In genomic region chr17:51461578-51462004, GRCh38 we compare ENCODE assay signal across 8 cellular contexts.
A peak's percentile ranks its signal among the peaks of the same experiment; 100 is the strongest.
DNase-seq lines count a peak whose midpoint lies in the region; FAIRE-seq and TF ChIP-seq lines count a peak whose summit lies in the region.

No MANE protein-coding gene starts in this region.

- WGBS in smooth muscle cell (ENCODE audit: low lambda C conversion rate), result 54% methylated on average over 11 of the region's 11 CpGs

- no peaks in the 10 kb centered on the region for H3K9me3 ChIP-seq in right atrium auricular region
- no peaks in the 10 kb centered on the region for H3K9me3 ChIP-seq in smooth muscle cell (replicated peaks; ENCODE audit: low read depth)

- no peaks in the 10 kb centered on the region for H3K36me3 ChIP-seq in right atrium auricular region
- H3K36me3 ChIP-seq in smooth muscle cell (ENCODE audit: low read depth), result no peaks in the 10 kb centered on the region

- DNase-seq in CD1c-positive myeloid dendritic cell (ENCODE audit: extremely low spot score) (peak; percentile 43), GM19239 (ENCODE audit: insufficient read length, low spot score) (peak; percentile 45), SHP77 (lab: John Stamatoyannopoulos, UW) (peak; percentile 56 to 73), right atrium auricular region (ENCODE audit: low spot score) (no peak), smooth muscle cell (lab: John Stamatoyannopoulos, UW; ENCODE audit: unreplicated experiment) (peak; percentile 4), DMS79 treated with DMSO at 0.1 percent for 48 hours (lab: John Stamatoyannopoulos, UW) (no peak)
- DNase-seq in activated naive CD4-positive, alpha-beta T cell treated with anti-CD3 and anti-CD28 coated beads, Interleukin-2, amount 50 U/mL, for 16 hours, result peak; percentile 47

- H3K27me3 ChIP-seq in right atrium auricular region (no peaks in the 10 kb centered on the region), smooth muscle cell (ENCODE audit: low read depth) (no peaks in the 10 kb centered on the region)

- H3K9ac ChIP-seq in smooth muscle cell (ENCODE audit: low read depth), result no peak overlapping the region

- H3K4me2 ChIP-seq in smooth muscle cell, result no peak overlapping the region

- no peak overlapping the region for H2AFZ ChIP-seq in smooth muscle cell (ENCODE audit: low read depth)

- H3F3A ChIP-seq in smooth muscle cell (ENCODE audit: low read depth), result no peaks in the 10 kb centered on the region

- H3K4me1 ChIP-seq in right atrium auricular region (no peaks in the 10 kb centered on the region), smooth muscle cell (ENCODE audit: low read depth) (no peaks in the 10 kb centered on the region)

- TF ChIP-seq RAD21 in Ishikawa (IDR thresholded peaks at IDR 0.05; ENCODE audit: low read depth), result peak; percentile 59

- H3K27ac ChIP-seq in right atrium auricular region, result no peak overlapping the region
- H3K27ac ChIP-seq in smooth muscle cell (ENCODE audit: low read depth), result no peak overlapping the region

- H3K79me2 ChIP-seq in smooth muscle cell (ENCODE audit: low read depth), result no peaks in the 10 kb centered on the region

- no peak overlapping the region for H3K4me3 ChIP-seq in right atrium auricular region
- H3K4me3 ChIP-seq in smooth muscle cell, result no peak overlapping the region

- TF ChIP-seq EP300 in Ishikawa (IDR thresholded peaks at IDR 0.05; ENCODE audit: borderline replicate concordance), result no peak

- FAIRE-seq in GM19239 (lab: Jason Lieb, UNC), result no peak

- no peaks in the 10 kb centered on the region for H4K20me1 ChIP-seq in smooth muscle cell (ENCODE audit: low read depth)

- TF ChIP-seq CTCF in right atrium auricular region (IDR thresholded peaks at IDR 0.05) (peak; percentile 20 to 70), smooth muscle cell (IDR thresholded peaks at IDR 0.05; ENCODE audit: borderline replicate concordance, insufficient read depth, poor library complexity, severe bottlenecking) (peak; percentile 71)

TF ChIP-seq in Ishikawa, 13 proteins besides CTCF, POLR2A, EP300 and RAD21:
- TF ChIP-seq USF1 (IDR thresholded peaks at IDR 0.05), result no peak
- no peak for TF ChIP-seq EGR1 (IDR thresholded peaks at IDR 0.05)
- no peak for TF ChIP-seq FOXM1 (IDR thresholded peaks at IDR 0.05; ENCODE audit: borderline replicate concordance, low read depth)
- TF ChIP-seq CEBPB (IDR thresholded peaks at IDR 0.05), result no peak
- no peak for TF ChIP-seq TAF1 (IDR thresholded peaks at IDR 0.05; ENCODE audit: low read depth)
- TF ChIP-seq MAX (IDR thresholded peaks at IDR 0.05), result no peak
- no peak for TF ChIP-seq ZBTB7A (IDR thresholded peaks at IDR 0.05; ENCODE audit: low read depth)
- TF ChIP-seq TCF12 (IDR thresholded peaks at IDR 0.05; ENCODE audit: low read depth), result no peak
- no peak for TF ChIP-seq NFIC (IDR thresholded peaks at IDR 0.05)
- no peak for TF ChIP-seq YY1 (IDR thresholded peaks at IDR 0.05; ENCODE audit: low read depth)
- no peak for TF ChIP-seq REST (IDR thresholded peaks at IDR 0.05; ENCODE audit: low read depth)
- no peak for TF ChIP-seq CREB1 (IDR thresholded peaks at IDR 0.05; ENCODE audit: low read depth)
- no peak for TF ChIP-seq TEAD4 (IDR thresholded peaks at IDR 0.05)
TF ChIP-seq in Ishikawa: peak in this region for 0.

Comparison
In these comparisons a context has a peak if more than half of its experiments do, and no peak if none do; other contexts are left out.
1. DNase-seq: peak in CD1c-positive myeloid dendritic cell (single experiment), GM19239 (single experiment), SHP77 (2 of 2), activated naive CD4-positive, alpha-beta T cell treated with anti-CD3 and anti-CD28 coated beads, Interleukin-2, amount 50 U/mL, for 16 hours (single experiment) and smooth muscle cell (single experiment); none in right atrium auricular region (single experiment) and DMS79 treated with DMSO at 0.1 percent for 48 hours (single experiment).